In genomic region chr20:45097485-45098095, GRCh38 we compare ENCODE assay signal across 8 cellular contexts. TPM values are rescaled to one million over a fixed set of nuclear protein-coding genes. Genes with fewer than 3 reads are reported as not detected.
DNase-seq lines count a peak whose midpoint lies in the region; ATAC-seq and TF ChIP-seq lines count a peak whose summit lies in the region.
"Had no signal": no experiment of that assay in that cellular context is flagged by ENCODE, and none has a peak within 500 bp of the region (broad histone marks: within the 10 kb centered on the region; RNA-seq: fewer than 3 reads in every experiment).

No MANE protein-coding gene starts in this region.

- H3K4me1 Mint-ChIP-seq in activated naive CD8-positive, alpha-beta T cell treated with anti-CD3 and anti-CD28 coated beads for 36 hours: peaks cover 15% of the 10 kb centered on the region
- H3K4me1 Mint-ChIP-seq in stimulated activated naive CD8-positive, alpha-beta T cell treated with anti-CD3 and anti-CD28 coated beads, Interleukin-15, amount 100 ng/mL, for 72 hours: peaks cover 37% of the 10 kb centered on the region

- H3K4me3 ChIP-seq in Peyer's patch: peak overlapping the region in 2 of 4 donors; percentile 22 to 25

- no peaks in the 10 kb centered on the region for H3K36me3 Mint-ChIP-seq in activated naive CD8-positive, alpha-beta T cell treated with anti-CD3 and anti-CD28 coated beads for 36 hours

- ATAC-seq in stimulated activated naive CD8-positive, alpha-beta T cell treated with anti-CD3 and anti-CD28 coated beads, Interleukin-15, amount 100 ng/mL, for 72 hours: peak; percentile 79
- ATAC-seq in GM18858 (IDR thresholded peaks at IDR 0.05; ENCODE audit: unreplicated experiment) (no peak), HG02678 (IDR thresholded peaks at IDR 0.05; ENCODE audit: unreplicated experiment) (no peak)

- TF ChIP-seq POLR2A in Peyer's patch (IDR thresholded peaks at IDR 0.05): no peak

- H3K27ac Mint-ChIP-seq in activated naive CD8-positive, alpha-beta T cell treated with anti-CD3 and anti-CD28 coated beads for 36 hours: peak overlapping the region; percentile 48
- peak overlapping the region in 1 of 2 donors; percentile 69 for H3K27ac Mint-ChIP-seq in stimulated activated naive CD8-positive, alpha-beta T cell treated with anti-CD3 and anti-CD28 coated beads, Interleukin-15, amount 100 ng/mL, for 72 hours

- peaks cover 0 to 24% of the 10 kb centered on the region in 2 donors for H3K27me3 ChIP-seq in Peyer's patch

- H3K27me3 Mint-ChIP-seq in activated naive CD8-positive, alpha-beta T cell treated with anti-CD3 and anti-CD28 coated beads for 36 hours: peaks cover 48% of the 10 kb centered on the region
- H3K27me3 Mint-ChIP-seq in stimulated activated naive CD8-positive, alpha-beta T cell treated with anti-CD3 and anti-CD28 coated beads, Interleukin-15, amount 100 ng/mL, for 72 hours: peaks cover 64% of the 10 kb centered on the region

- TF ChIP-seq CTCF in Peyer's patch (IDR thresholded peaks at IDR 0.05): peak in 4 of 6 experiments; percentile 28 to 47 (median 36)

- peaks cover 0 to 13% (median 6%) of the 10 kb centered on the region in 4 donors for H3K4me1 ChIP-seq in Peyer's patch

- H3K36me3 ChIP-seq in Peyer's patch: no peaks in the 10 kb centered on the region

- no peak overlapping the region for H3K27ac ChIP-seq in Peyer's patch

- no peaks in the 10 kb centered on the region for H3K9me3 ChIP-seq in Peyer's patch

- H3K9me3 Mint-ChIP-seq in activated naive CD8-positive, alpha-beta T cell treated with anti-CD3 and anti-CD28 coated beads for 36 hours: no peaks in the 10 kb centered on the region
- H3K9me3 Mint-ChIP-seq in stimulated activated naive CD8-positive, alpha-beta T cell treated with anti-CD3 and anti-CD28 coated beads, Interleukin-15, amount 100 ng/mL, for 72 hours: no peaks in the 10 kb centered on the region

- DNase-seq in Peyer's patch: peak in 1 of 3 donors; percentile 59
- peak; percentile 59 for DNase-seq in activated naive CD8-positive, alpha-beta T cell treated with anti-CD3 and anti-CD28 coated beads for 36 hours
- DNase-seq in kidney tubule cell (ENCODE audit: low spot score): peak; percentile 57
- peak; percentile 60 for DNase-seq in stimulated activated naive CD8-positive, alpha-beta T cell treated with anti-CD3 and anti-CD28 coated beads, Interleukin-15, amount 100 ng/mL, for 72 hours
- DNase-seq in COR-L47 (lab: John Stamatoyannopoulos, UW): no peak

- peak overlapping the region; percentile 59 for H3K4me3 Mint-ChIP-seq in activated naive CD8-positive, alpha-beta T cell treated with anti-CD3 and anti-CD28 coated beads for 36 hours
- peak overlapping the region; percentile 63 to 74 for H3K4me3 Mint-ChIP-seq in stimulated activated naive CD8-positive, alpha-beta T cell treated with anti-CD3 and anti-CD28 coated beads, Interleukin-15, amount 100 ng/mL, for 72 hours

RNA-seq across cellular contexts. Expression of gene KCNS1, which starts 3.3 kb away (rescaled TPM):
- under 1 TPM in 1 of 4 donors, not detected in 3; 0.27 TPM for total RNA-seq in Peyer's patch
- total RNA-seq in activated naive CD8-positive, alpha-beta T cell treated with anti-CD3 and anti-CD28 coated beads for 36 hours: under 1 TPM; 0.56 to 0.70 TPM

RNA-seq across cellular contexts. Expression of gene WFDC5, which starts 17.4 kb away (rescaled TPM):
- total RNA-seq in Peyer's patch: not detected
- total RNA-seq in activated naive CD8-positive, alpha-beta T cell treated with anti-CD3 and anti-CD28 coated beads for 36 hours: under 1 TPM in 1 of 2 experiments, not detected in 1; 0.23 TPM
- total RNA-seq: T-helper 1 cell treated with Interleukin-12 subunit alpha and Interleukin-12 subunit beta and Interleukin-4 antibody, amounts not matched to agents 30 ng/mL and 1 ng/mL, for 36 hours had no signal

RNA-seq across cellular contexts. Expression of gene WFDC12, which starts 26.7 kb away (rescaled TPM):
- total RNA-seq in Peyer's patch: not detected
- not detected for total RNA-seq in activated naive CD8-positive, alpha-beta T cell treated with anti-CD3 and anti-CD28 coated beads for 36 hours
- total RNA-seq: T-helper 1 cell treated with Interleukin-12 subunit alpha and Interleukin-12 subunit beta and Interleukin-4 antibody, amounts not matched to agents 30 ng/mL and 1 ng/mL, for 36 hours had no signal
